Comparison of ENCODE assay signal across 7 cellular contexts in genomic region chr4:184346273-184346672, GRCh38.
DNase-seq lines count a peak whose midpoint lies in the region; ATAC-seq and TF ChIP-seq lines count a peak whose summit lies in the region.
"Not testable (repeated sequence)": the region's sequence is repeated elsewhere in the genome, so short reads cannot be mapped to it uniquely, and the experiment has no call there.

No MANE protein-coding gene starts in this region.

- not testable (repeated sequence) for H3K4me3 ChIP-seq in HL-60 (replicated peaks; ENCODE audit: insufficient read depth, low read length); esophagus squamous epithelium; left lung; gastrocnemius medialis; suprapubic skin

- not testable (repeated sequence) for H3K9me3 Mint-ChIP-seq in activated naive CD8-positive, alpha-beta T cell treated with anti-CD3 and anti-CD28 coated beads, Interleukin-2, amount 50 U/mL, for 24 hours; naive B cell

- peak overlapping the region; percentile 17 for H3K27ac Mint-ChIP-seq in activated naive CD8-positive, alpha-beta T cell treated with anti-CD3 and anti-CD28 coated beads, Interleukin-2, amount 50 U/mL, for 24 hours
- peak overlapping the region in 5 of 6 donors; percentile 71 to 97 (median 96) for H3K27ac Mint-ChIP-seq in naive B cell

- not testable (repeated sequence) for H3K9me3 ChIP-seq in esophagus squamous epithelium, left lung, gastrocnemius medialis, suprapubic skin

- H3K27ac ChIP-seq in HL-60 (replicated peaks) (peak overlapping the region; percentile 94), esophagus squamous epithelium (peak overlapping the region; percentile 91 to 98 (median 94)), left lung (peak overlapping the region; percentile 82 to 99), gastrocnemius medialis (peak overlapping the region; percentile 91 to 97 (median 92)), suprapubic skin (peak overlapping the region; percentile 89)

- ATAC-seq in activated naive CD8-positive, alpha-beta T cell treated with anti-CD3 and anti-CD28 coated beads, Interleukin-2, amount 50 U/mL, for 24 hours; left lung; naive B cell (ENCODE audit: low read depth in 2 of 2); gastrocnemius medialis: not testable (repeated sequence)

- not testable (repeated sequence) for H3K4me3 Mint-ChIP-seq in activated naive CD8-positive, alpha-beta T cell treated with anti-CD3 and anti-CD28 coated beads, Interleukin-2, amount 50 U/mL, for 24 hours
- H3K4me3 Mint-ChIP-seq in naive B cell: peak overlapping the region in 6 of 8 donors; percentile 82 to 96 (median 91)

- H3K4me1 Mint-ChIP-seq in activated naive CD8-positive, alpha-beta T cell treated with anti-CD3 and anti-CD28 coated beads, Interleukin-2, amount 50 U/mL, for 24 hours: peaks cover 54% of the 10 kb centered on the region
- H3K4me1 Mint-ChIP-seq in naive B cell: peaks cover 79 to 90% (median 89%) of the 10 kb centered on the region in 3 donors

- H3K36me3 ChIP-seq in esophagus squamous epithelium, left lung, gastrocnemius medialis, suprapubic skin: not testable (repeated sequence)

- not testable (repeated sequence) for TF ChIP-seq EP300 in suprapubic skin (IDR thresholded peaks at IDR 0.05)

- WGBS in esophagus squamous epithelium, 2 donors: 83 to 91% methylated on average over 6 of the region's 6 CpGs
- WGBS in suprapubic skin: 92% methylated on average over 6 of the region's 6 CpGs

- intact Hi-C loops in esophagus squamous epithelium (cut with DNase I); left lung (cut with DNase I): not testable (repeated sequence)
- intact Hi-C loops in gastrocnemius medialis (cut with DNase I; ENCODE audit: low total_unique reads): loop anchor here (5.0 to 10.0 kb wide), 5 partner anchors 51 to 1189 kb away; partner anchors contain the start of genes ANKRD37, LRP2BP, PDLIM3 and SLC25A4

- peak in 1 of 2 experiments; percentile 60 for DNase-seq in HL-60 (ENCODE audit: low read depth in 1 of 2, low spot score in 1 of 2)
- DNase-seq in activated naive CD8-positive, alpha-beta T cell treated with anti-CD3 and anti-CD28 coated beads, Interleukin-2, amount 50 U/mL, for 24 hours; esophagus squamous epithelium (lab: John Stamatoyannopoulos, UW); left lung; naive B cell; gastrocnemius medialis; suprapubic skin (ENCODE audit: low spot score in 2 of 2): not testable (repeated sequence)

- not testable (repeated sequence) for H3K36me3 Mint-ChIP-seq in activated naive CD8-positive, alpha-beta T cell treated with anti-CD3 and anti-CD28 coated beads, Interleukin-2, amount 50 U/mL, for 24 hours (ENCODE audit: low read depth); naive B cell

- TF ChIP-seq POLR2A in esophagus squamous epithelium (IDR thresholded peaks at IDR 0.05); gastrocnemius medialis (IDR thresholded peaks at IDR 0.05); suprapubic skin (IDR thresholded peaks at IDR 0.05): not testable (repeated sequence)

- in situ Hi-C loops in gastrocnemius medialis (cut with MboI; ENCODE audit: low sequenced_read_pairs in 4 of 4): not testable (repeated sequence)

- H3K4me1 ChIP-seq in esophagus squamous epithelium (peaks cover 47 to 87% (median 54%) of the 10 kb centered on the region in 3 donors), left lung (peaks cover 21 to 79% of the 10 kb centered on the region in 2 donors), gastrocnemius medialis (peaks cover 61 to 66% of the 10 kb centered on the region in 2 donors), suprapubic skin (peaks cover 59% of the 10 kb centered on the region)

- not testable (repeated sequence) for H3K27me3 ChIP-seq in HL-60 (ENCODE audit: insufficient read depth, poor library complexity, severe bottlenecking); esophagus squamous epithelium; left lung; gastrocnemius medialis; suprapubic skin

- TF ChIP-seq CTCF in HL-60 (IDR thresholded peaks at IDR 0.05; ENCODE audit: insufficient read depth, low read length); esophagus squamous epithelium (IDR thresholded peaks at IDR 0.05); left lung (IDR thresholded peaks at IDR 0.05); gastrocnemius medialis (IDR thresholded peaks at IDR 0.05 in 4 of 5, conservative IDR thresholded peaks at IDR 0.05 in 1 of 5); suprapubic skin (IDR thresholded peaks at IDR 0.05): not testable (repeated sequence)

- not testable (repeated sequence) for H3K27me3 Mint-ChIP-seq in activated naive CD8-positive, alpha-beta T cell treated with anti-CD3 and anti-CD28 coated beads, Interleukin-2, amount 50 U/mL, for 24 hours; naive B cell
